15 cellular contexts compared by ENCODE assay signal in genomic region chr13:25347156-25347555, GRCh38. TPM values are rescaled to one million over a fixed set of nuclear protein-coding genes. Genes with fewer than 3 reads are reported as not detected.
DNase-seq lines count a peak whose midpoint lies in the region; ATAC-seq, FAIRE-seq and TF ChIP-seq lines count a peak whose summit lies in the region.
"Had no signal": no experiment of that assay in that cellular context is flagged by ENCODE, and none has a peak within 500 bp of the region (broad histone marks: within the 10 kb centered on the region; RNA-seq: fewer than 3 reads in every experiment).

No MANE protein-coding gene starts in this region.

- DNase-seq in HepG2 (ENCODE audit: low spot score): no peak
- DNase-seq in right lobe of liver: no peak
- peak; percentile 13 for DNase-seq in SW480 (ENCODE audit: low spot score)
- peak; percentile 84 for DNase-seq in islet precursor cell
- no peak for DNase-seq in stimulated activated CD4-positive, alpha-beta T cell treated with anti-CD3 and anti-CD28 coated beads, Interleukin-4, amount 100 ng/mL, for 4 hours
- DNase-seq in NCI-H69 (lab: John Stamatoyannopoulos, UW): no peak
- no peak for DNase-seq in nucleus accumbens (lab: John Stamatoyannopoulos, UW)
- DNase-seq: C1 segment of cervical spinal cord, NCI-H1105, NCI-H1694, NCI-H2107, RPMI8226, SW 1271 had no signal

- ATAC-seq in HepG2 (peak; percentile 42; the same call in 2 of the 3 replicates), right lobe of liver (no peak)
- ATAC-seq: K562 had no signal

- TF ChIP-seq CTCF in HepG2 (CRISPR knock-in tag; IDR thresholded peaks at IDR 0.05): no peak
- TF ChIP-seq CTCF in right lobe of liver (IDR thresholded peaks at IDR 0.05): no peak

- POLR2A ChIA-PET in HepG2 (lab: Yijun Ruan, JAX): no interaction called here

- no peak overlapping the region for H3K27ac ChIP-seq in HepG2 (ENCODE audit: extremely low read length, insufficient read depth, low read length)
- no peak overlapping the region for H3K27ac ChIP-seq in right lobe of liver

- 69% methylated on average over 2 of the region's 2 CpGs for WGBS in HepG2 (ENCODE audit: low lambda C conversion rate)
- 67% methylated on average over 2 of the region's 2 CpGs for WGBS in right lobe of liver (ENCODE audit: insufficient coverage, low coverage, low lambda C conversion rate, missing lambda C conversion rate)

- H3K4me2 ChIP-seq in HepG2 (ENCODE audit: low read depth, low read length): no peak overlapping the region

- CTCF ChIA-PET in HepG2 (lab: Yijun Ruan, JAX; ENCODE audit: low intra/inter-chr PET ratio, low total read pairs): no interaction called here

- no peak for TF ChIP-seq EP300 in HepG2 (IDR thresholded peaks at IDR 0.05; ENCODE audit: low read depth in 2 of 2, low read length in 2 of 2)
- TF ChIP-seq EP300 in HepG2 (CRISPR knock-in tag; IDR thresholded peaks at IDR 0.05; ENCODE audit: borderline replicate concordance): no peak

- in situ Hi-C loops in HepG2 (cut with HindIII; ENCODE audit: extremely low pct_ligation_motif_present, low pct_unique_long_range_greater_than_20kb): no loop called here

- H3K9me3 ChIP-seq in HepG2 (ENCODE audit: low read length) (no peaks in the 10 kb centered on the region), right lobe of liver (no peaks in the 10 kb centered on the region)
- H3K9me3 ChIP-seq: HAP-1 had no signal

- TF ChIP-seq POLR2A in HepG2 (IDR thresholded peaks at IDR 0.05; ENCODE audit: insufficient read depth in 1 of 2, low read depth in 2 of 2, low read length in 2 of 2) (no peak), right lobe of liver (IDR thresholded peaks at IDR 0.05) (no peak)

- H2AFZ ChIP-seq in HepG2 (ENCODE audit: low read length): no peak overlapping the region

- H3K4me1 ChIP-seq in HepG2 (ENCODE audit: insufficient read depth, low read length): no peaks in the 10 kb centered on the region
- H3K4me1 ChIP-seq in right lobe of liver: no peaks in the 10 kb centered on the region

- BruUV-seq in HepG2 (replicated peaks; lab: Mats Ljungman, UMichigan): no TSS peak

- no peak overlapping the region for H3K9ac ChIP-seq in HepG2 (ENCODE audit: insufficient read depth, low read depth, low read length)

- TF ChIP-seq RAD21 in HepG2 (CRISPR knock-in tag; IDR thresholded peaks at IDR 0.05): no peak

- H4K20me1 ChIP-seq in HepG2 (ENCODE audit: insufficient read depth, low read length): no peaks in the 10 kb centered on the region

- no peak for FAIRE-seq in HepG2 (lab: Jason Lieb, UNC)
- FAIRE-seq: K562 had no signal

- H3K79me2 ChIP-seq in HepG2 (ENCODE audit: insufficient read depth, low read length): no peaks in the 10 kb centered on the region

- no peak overlapping the region for H3K4me3 ChIP-seq in HepG2 (replicated peaks in 1 of 3; ENCODE audit: insufficient read depth in 1 of 3, low read depth in 2 of 3, low read length in 3 of 3)
- H3K4me3 ChIP-seq in right lobe of liver: no peak overlapping the region
- H3K4me3 ChIP-seq: HAP-1, K562 had no signal

- H3K27me3 ChIP-seq in HepG2 (ENCODE audit: control insufficient read depth in 1 of 2, insufficient read depth in 2 of 2, low read length in 2 of 2): no peaks in the 10 kb centered on the region
- H3K27me3 ChIP-seq in right lobe of liver: no peaks in the 10 kb centered on the region

- H3K36me3 ChIP-seq in HepG2 (replicated peaks in 1 of 2; ENCODE audit: control insufficient read depth in 1 of 2, insufficient read depth in 2 of 2, low read length in 2 of 2) (no peaks in the 10 kb centered on the region), right lobe of liver (no peaks in the 10 kb centered on the region)
- H3K36me3 ChIP-seq: HAP-1 had no signal

- intact Hi-C loops in HepG2 (cut with micrococcal nuclease; ENCODE audit: unreplicated experiment) (no loop called here), right lobe of liver (cut with DNase I) (no loop called here)

TF ChIP-seq in HepG2, 621 proteins besides CTCF, POLR2A, EP300 and RAD21 (continues in another document):
- TF ChIP-seq ZNF282 (IDR thresholded peaks at IDR 0.05; ENCODE audit: partially characterized antibody) (no peak), ZSCAN21 (CRISPR knock-in tag; IDR thresholded peaks at IDR 0.05; ENCODE audit: borderline replicate concordance) (no peak), ARID2 (CRISPR knock-in tag; IDR thresholded peaks at IDR 0.05; ENCODE audit: borderline replicate concordance) (no peak)

RNA-seq across cellular contexts. Expression of gene ATP8A2, which starts 24.6 kb away (rescaled TPM):
- total RNA-seq in HepG2 (2016; rRNA removed; fragmentation: Illumina TruSeq; extraction: Trizol) (0.09 TPM in 1 of 2 replicates, not detected in the other), right lobe of liver (not detected)
- total RNA-seq in HepG2 (2016; cell fraction: cytosol; rRNA removed; fragmentation: Illumina TruSeq; extraction: Trizol; ENCODE audit: low read depth): not detected in 2 replicates
- total RNA-seq in HepG2 (2016; cell fraction: insoluble cytoplasmic fraction; rRNA removed; fragmentation: Illumina TruSeq; extraction: Trizol): not detected in 2 replicates
- total RNA-seq in HepG2 (2016; cell fraction: membrane; rRNA removed; fragmentation: Illumina TruSeq; extraction: Trizol): not detected in 2 replicates
- 0.06 and 0.16 TPM in 2 replicates for total RNA-seq in HepG2 (2016; cell fraction: nucleus; rRNA removed; fragmentation: Illumina TruSeq; extraction: Trizol)
- polyA plus RNA-seq in HepG2 (2011; rRNA removed): 0.12 TPM in 1 of 2 replicates, not detected in the other
- 0.01 and 0.03 TPM in 2 replicates for polyA plus RNA-seq in HepG2 (2011; cell fraction: cytosol; rRNA removed)
- 0.02 TPM in 1 of 2 replicates, not detected in the other for polyA plus RNA-seq in HepG2 (2011; cell fraction: nucleus; rRNA removed)
- polyA plus RNA-seq in HepG2 (2012): not detected in 2 replicates
- polyA plus RNA-seq in HepG2 (2016; cell fraction: cytosol; fragmentation: Illumina TruSeq; extraction: Trizol; ENCODE audit: low read depth): not detected in 2 replicates
- not detected in 2 replicates for polyA plus RNA-seq in HepG2 (2016; cell fraction: insoluble cytoplasmic fraction; fragmentation: Illumina TruSeq; extraction: Trizol; ENCODE audit: low read depth)
- not detected in 2 replicates for polyA plus RNA-seq in HepG2 (2016; cell fraction: membrane; fragmentation: Illumina TruSeq; extraction: Trizol; ENCODE audit: low read depth)
- not detected in 2 replicates for polyA plus RNA-seq in HepG2 (2016; cell fraction: nucleus; fragmentation: Illumina TruSeq; extraction: Trizol; ENCODE audit: insufficient read depth, low read depth)
- polyA minus RNA-seq in HepG2 (2011; rRNA and poly(A)+ RNA removed; ENCODE audit: low replicate concordance): 0.02 TPM in 1 of 2 replicates, not detected in the other
- polyA minus RNA-seq in HepG2 (2011; cell fraction: cytosol; rRNA and poly(A)+ RNA removed): not detected in 2 replicates
- 0.12 TPM in 1 of 2 replicates, not detected in the other for polyA minus RNA-seq in HepG2 (2011; cell fraction: nucleus; rRNA and poly(A)+ RNA removed)

RNA-seq across cellular contexts. Expression of gene NUP58, which starts 45.7 kb away (rescaled TPM):
- total RNA-seq in HepG2 (2016; rRNA removed; fragmentation: Illumina TruSeq; extraction: Trizol) (46.5 and 66.0 TPM in 2 replicates), right lobe of liver (10 to 100 TPM; 11.7 to 33.2 (median 21.6) TPM)
- 12.5 and 13.3 TPM in 2 replicates for total RNA-seq in HepG2 (2016; cell fraction: cytosol; rRNA removed; fragmentation: Illumina TruSeq; extraction: Trizol; ENCODE audit: low read depth)
- 44.8 and 68.4 TPM in 2 replicates for total RNA-seq in HepG2 (2016; cell fraction: insoluble cytoplasmic fraction; rRNA removed; fragmentation: Illumina TruSeq; extraction: Trizol)
- total RNA-seq in HepG2 (2016; cell fraction: membrane; rRNA removed; fragmentation: Illumina TruSeq; extraction: Trizol): 36.6 and 36.9 TPM in 2 replicates
- total RNA-seq in HepG2 (2016; cell fraction: nucleus; rRNA removed; fragmentation: Illumina TruSeq; extraction: Trizol): 39.2 and 41.4 TPM in 2 replicates
- 38.3 and 45.4 TPM in 2 replicates for polyA plus RNA-seq in HepG2 (2011; rRNA removed)
- 26.4 and 28.5 TPM in 2 replicates for polyA plus RNA-seq in HepG2 (2011; cell fraction: cytosol; rRNA removed)
- 19.6 and 20.1 TPM in 2 replicates for polyA plus RNA-seq in HepG2 (2011; cell fraction: nucleus; rRNA removed)
- polyA plus RNA-seq in HepG2 (2012): 20.4 and 27.1 TPM in 2 replicates
- polyA plus RNA-seq in HepG2 (2016; cell fraction: cytosol; fragmentation: Illumina TruSeq; extraction: Trizol; ENCODE audit: low read depth): 2.3 and 2.4 TPM in 2 replicates
- polyA plus RNA-seq in HepG2 (2016; cell fraction: insoluble cytoplasmic fraction; fragmentation: Illumina TruSeq; extraction: Trizol; ENCODE audit: low read depth): 40.2 and 44.8 TPM in 2 replicates
- 9.0 and 9.5 TPM in 2 replicates for polyA plus RNA-seq in HepG2 (2016; cell fraction: membrane; fragmentation: Illumina TruSeq; extraction: Trizol; ENCODE audit: low read depth)
- polyA plus RNA-seq in HepG2 (2016; cell fraction: nucleus; fragmentation: Illumina TruSeq; extraction: Trizol; ENCODE audit: insufficient read depth, low read depth): 33.1 and 38.3 TPM in 2 replicates
- 69.1 and 83.6 TPM in 2 replicates for polyA minus RNA-seq in HepG2 (2011; rRNA and poly(A)+ RNA removed; ENCODE audit: low replicate concordance)
- polyA minus RNA-seq in HepG2 (2011; cell fraction: cytosol; rRNA and poly(A)+ RNA removed): 30.0 and 34.4 TPM in 2 replicates
- 78.5 and 81.9 TPM in 2 replicates for polyA minus RNA-seq in HepG2 (2011; cell fraction: nucleus; rRNA and poly(A)+ RNA removed)

RNA-seq across cellular contexts. Expression of gene MTMR6, which starts 59.9 kb away (rescaled TPM):
- total RNA-seq in HepG2 (2016; rRNA removed; fragmentation: Illumina TruSeq; extraction: Trizol): 7.8 and 12.5 TPM in 2 replicates
- 0.79 and 0.91 TPM in 2 replicates for total RNA-seq in HepG2 (2016; cell fraction: cytosol; rRNA removed; fragmentation: Illumina TruSeq; extraction: Trizol; ENCODE audit: low read depth)
- total RNA-seq in HepG2 (2016; cell fraction: insoluble cytoplasmic fraction; rRNA removed; fragmentation: Illumina TruSeq; extraction: Trizol): 7.9 and 13.8 TPM in 2 replicates
- total RNA-seq in HepG2 (2016; cell fraction: membrane; rRNA removed; fragmentation: Illumina TruSeq; extraction: Trizol): 3.2 and 3.4 TPM in 2 replicates
- 5.7 and 6.2 TPM in 2 replicates for total RNA-seq in HepG2 (2016; cell fraction: nucleus; rRNA removed; fragmentation: Illumina TruSeq; extraction: Trizol)
- polyA plus RNA-seq in HepG2 (2011; rRNA removed): 2.4 and 3.4 TPM in 2 replicates
- polyA plus RNA-seq in HepG2 (2011; cell fraction: cytosol; rRNA removed): 1.3 and 2.1 TPM in 2 replicates
- polyA plus RNA-seq in HepG2 (2011; cell fraction: nucleus; rRNA removed): 1.1 and 1.4 TPM in 2 replicates
- 3.9 and 4.1 TPM in 2 replicates for polyA plus RNA-seq in HepG2 (2012)
- 0.24 and 0.27 TPM in 2 replicates for polyA plus RNA-seq in HepG2 (2016; cell fraction: cytosol; fragmentation: Illumina TruSeq; extraction: Trizol; ENCODE audit: low read depth)
- polyA plus RNA-seq in HepG2 (2016; cell fraction: insoluble cytoplasmic fraction; fragmentation: Illumina TruSeq; extraction: Trizol; ENCODE audit: low read depth): 9.2 and 9.8 TPM in 2 replicates
- polyA plus RNA-seq in HepG2 (2016; cell fraction: membrane; fragmentation: Illumina TruSeq; extraction: Trizol; ENCODE audit: low read depth): 1.3 and 1.4 TPM in 2 replicates
- 6.0 and 6.2 TPM in 2 replicates for polyA plus RNA-seq in HepG2 (2016; cell fraction: nucleus; fragmentation: Illumina TruSeq; extraction: Trizol; ENCODE audit: insufficient read depth, low read depth)
- polyA minus RNA-seq in HepG2 (2011; rRNA and poly(A)+ RNA removed; ENCODE audit: low replicate concordance): 2.6 and 3.3 TPM in 2 replicates
- polyA minus RNA-seq in HepG2 (2011; cell fraction: cytosol; rRNA and poly(A)+ RNA removed): 4.2 and 5.3 TPM in 2 replicates
- polyA minus RNA-seq in HepG2 (2011; cell fraction: nucleus; rRNA and poly(A)+ RNA removed): 4.8 and 5.1 TPM in 2 replicates
- total RNA-seq in right lobe of liver: 10 to 100 TPM in 2 of 6 experiments, 1 to 10 TPM in 4; 5.1 to 13.4 (median 7.4) TPM

Comparison
In these comparisons a context has a peak if more than half of its experiments do, and no peak if none do; other contexts are left out.
1. DNase-seq: peak in SW480 (single experiment) and islet precursor cell (single experiment); none in HepG2 (single experiment), right lobe of liver (0 of 3), stimulated activated CD4-positive, alpha-beta T cell treated with anti-CD3 and anti-CD28 coated beads, Interleukin-4, amount 100 ng/mL, for 4 hours (0 of 2), NCI-H69 (single experiment) and nucleus accumbens (0 of 56).